8 cellular contexts compared by ENCODE assay signal in the genomic region with DNA sequence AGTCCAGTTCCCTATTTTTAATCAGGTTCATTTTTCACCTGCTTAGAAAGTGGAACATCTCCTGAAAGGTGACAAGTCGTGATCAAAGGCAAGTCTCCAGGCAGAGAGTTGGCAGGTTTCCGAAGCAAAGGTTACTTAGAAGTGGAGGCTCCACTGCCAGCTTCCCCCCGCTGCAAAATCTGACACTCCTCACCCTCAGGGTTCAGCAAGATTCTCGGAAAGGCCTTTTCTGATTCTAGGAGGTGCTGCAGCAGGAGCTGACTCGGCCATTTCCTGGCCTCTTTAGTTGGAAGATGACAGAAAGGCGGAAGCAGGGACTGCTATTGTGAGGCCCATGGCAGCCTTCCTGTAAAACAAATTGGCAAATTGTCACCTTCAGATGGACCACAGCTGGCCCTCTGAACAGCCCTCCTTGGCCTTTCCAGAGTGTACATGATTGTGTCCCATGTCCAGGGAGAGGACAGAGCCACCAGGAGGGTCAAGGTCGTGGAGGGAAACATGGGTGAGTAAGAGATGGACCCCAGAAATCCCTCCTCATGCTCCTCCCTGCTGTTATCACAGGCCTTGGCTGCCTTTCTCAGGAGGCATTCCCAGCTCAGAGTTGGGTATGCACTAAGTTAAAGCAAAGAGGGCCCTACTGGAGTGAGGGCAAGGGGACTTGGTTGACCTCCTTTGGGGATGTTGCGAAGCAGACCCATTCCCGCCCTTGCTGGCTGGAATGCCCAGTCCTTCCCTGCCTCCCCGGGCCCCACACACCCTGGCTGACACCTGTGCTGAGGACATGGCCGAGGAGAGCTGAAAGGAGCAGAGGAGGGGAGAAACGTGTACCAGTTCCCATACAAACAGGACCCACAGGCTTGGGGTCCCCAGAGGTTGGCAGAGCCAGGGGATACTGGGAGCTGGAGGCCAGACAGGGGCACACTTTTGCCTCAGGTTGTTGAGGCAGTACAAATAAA.
DNase-seq lines count a peak whose midpoint lies in the region; ATAC-seq and TF ChIP-seq lines count a peak whose summit lies in the region.

No MANE protein-coding gene starts in this region.

- DNase-seq in CD4-positive, CD25-positive, alpha-beta regulatory T cell: peak; percentile 16 to 95 (median 37)
- DNase-seq in NCI-H2081 treated with DMSO at 0.1 percent for 48 hours (lab: John Stamatoyannopoulos, UW): peak; percentile 25
- peak; percentile 56 for DNase-seq in activated T-cell treated with anti-CD3 and anti-CD28 coated beads, Interleukin-2, amount 50 U/mL, for 4 hours
- DNase-seq in fibroblast of the aortic adventitia (ENCODE audit: low read depth): peak; percentile 41
- peak; percentile 53 for DNase-seq in putamen (ENCODE audit: low spot score)
- DNase-seq in NCI-H1694 (lab: John Stamatoyannopoulos, UW): no peak

- no peak for TF ChIP-seq CTCF in fibroblast of the aortic adventitia (IDR thresholded peaks at IDR 0.05; ENCODE audit: insufficient read depth, low read length)

- no peaks in the 10 kb centered on the region for H3K27me3 Mint-ChIP-seq in CD4-positive, CD25-positive, alpha-beta regulatory T cell
- H3K27me3 Mint-ChIP-seq in activated T-cell treated with anti-CD3 and anti-CD28 coated beads, Interleukin-2, amount 50 U/mL, for 4 hours (ENCODE audit: low read depth): no peaks in the 10 kb centered on the region

- no peaks in the 10 kb centered on the region for H3K9me3 Mint-ChIP-seq in CD4-positive, CD25-positive, alpha-beta regulatory T cell
- no peaks in the 10 kb centered on the region for H3K9me3 Mint-ChIP-seq in activated T-cell treated with anti-CD3 and anti-CD28 coated beads, Interleukin-2, amount 50 U/mL, for 4 hours

- ATAC-seq in CD4-positive, CD25-positive, alpha-beta regulatory T cell (ENCODE audit: low read depth in 2 of 2): peak; percentile 38 to 60
- ATAC-seq in activated T-cell treated with anti-CD3 and anti-CD28 coated beads, Interleukin-2, amount 50 U/mL, for 4 hours: peak; percentile 12 to 16
- ATAC-seq in GM18907 (IDR thresholded peaks at IDR 0.05; ENCODE audit: unreplicated experiment) (no peak), GM18511 (IDR thresholded peaks at IDR 0.05; ENCODE audit: unreplicated experiment) (no peak)

- H3K27me3 ChIP-seq in CD4-positive, CD25-positive, alpha-beta regulatory T cell (ENCODE audit: control insufficient read depth, insufficient read depth, low read length): no peaks in the 10 kb centered on the region

- peaks cover 5 to 71% (median 44%) of the 10 kb centered on the region in 4 donors for H3K4me1 Mint-ChIP-seq in CD4-positive, CD25-positive, alpha-beta regulatory T cell
- peaks cover 85% of the 10 kb centered on the region for H3K4me1 Mint-ChIP-seq in activated T-cell treated with anti-CD3 and anti-CD28 coated beads, Interleukin-2, amount 50 U/mL, for 4 hours (ENCODE audit: low read depth)

- H3K4me1 ChIP-seq in CD4-positive, CD25-positive, alpha-beta regulatory T cell (ENCODE audit: control insufficient read depth, insufficient read depth, low read length, poor library complexity, severe bottlenecking): peaks cover 41% of the 10 kb centered on the region

- peak overlapping the region; percentile 93 for H3K27ac ChIP-seq in CD4-positive, CD25-positive, alpha-beta regulatory T cell (ENCODE audit: insufficient read depth, low read length, poor library complexity, severe bottlenecking)

- H3K4me3 Mint-ChIP-seq in CD4-positive, CD25-positive, alpha-beta regulatory T cell: peak overlapping the region; percentile 66 to 87 (median 76)
- peak overlapping the region; percentile 61 for H3K4me3 Mint-ChIP-seq in activated T-cell treated with anti-CD3 and anti-CD28 coated beads, Interleukin-2, amount 50 U/mL, for 4 hours

- H3K9me3 ChIP-seq in CD4-positive, CD25-positive, alpha-beta regulatory T cell (ENCODE audit: control insufficient read depth in 2 of 2, low read length in 2 of 2): no peaks in the 10 kb centered on the region

- no peaks in the 10 kb centered on the region for H3K36me3 Mint-ChIP-seq in CD4-positive, CD25-positive, alpha-beta regulatory T cell
- H3K36me3 Mint-ChIP-seq in activated T-cell treated with anti-CD3 and anti-CD28 coated beads, Interleukin-2, amount 50 U/mL, for 4 hours (ENCODE audit: insufficient read depth): no peaks in the 10 kb centered on the region

- peak overlapping the region; percentile 56 for H3K4me3 ChIP-seq in CD4-positive, CD25-positive, alpha-beta regulatory T cell (ENCODE audit: low read depth, low read length)
- no peak overlapping the region for H3K4me3 ChIP-seq in fibroblast of the aortic adventitia (ENCODE audit: low read depth, low read length)

- H3K36me3 ChIP-seq in CD4-positive, CD25-positive, alpha-beta regulatory T cell (ENCODE audit: control insufficient read depth, insufficient read depth, low read length): no peaks in the 10 kb centered on the region

- peak overlapping the region; percentile 93 to 99 (median 93) for H3K27ac Mint-ChIP-seq in CD4-positive, CD25-positive, alpha-beta regulatory T cell

Comparison
In these comparisons a context has a peak if more than half of its experiments do, and no peak if none do; other contexts are left out.
1. ATAC-seq: peak in CD4-positive, CD25-positive, alpha-beta regulatory T cell (2 of 2) and activated T-cell treated with anti-CD3 and anti-CD28 coated beads, Interleukin-2, amount 50 U/mL, for 4 hours (2 of 2); none in GM18907 (single experiment) and GM18511 (single experiment).